8 cellular contexts compared by ENCODE assay signal in genomic region chr15:66504563-66505429, GRCh38. TPM values are rescaled to one million over a fixed set of nuclear protein-coding genes. Genes with fewer than 3 reads are reported as not detected.
DNase-seq lines count a peak whose midpoint lies in the region; ATAC-seq and TF ChIP-seq lines count a peak whose summit lies in the region.

Gene RPL4, minus strand, starts transcription at chr15:66504855. Its CDS starts 65 bp downstream, at chr15:66504790.
Gene ZWILCH, plus strand, starts transcription at chr15:66505326. Its CDS starts 13 bp downstream, at chr15:66505339.

- CTCF ChIA-PET in AG04449 (lab: Yijun Ruan, JAX): interaction anchor here (0.8 to 2.9 kb wide), 5 partner anchors 7 to 119 kb away, joined by 3 to 34 read pairs (median 3); partner anchors contain the start of gene SNAPC5
- CTCF ChIA-PET in activated CD4-positive, alpha-beta T cell treated with anti-CD3 and anti-CD28 coated beads for 36 hours (lab: Charles Lee): interaction anchor here (0.7 to 2.8 kb wide), 5 partner anchors 7 to 438 kb away, joined by 3 to 15 read pairs (median 6); partner anchors contain the start of genes MAP2K1 and SNAPC5

- H3K9me3 Mint-ChIP-seq in activated CD4-positive, alpha-beta T cell treated with anti-CD3 and anti-CD28 coated beads for 36 hours (ENCODE audit: low read depth): no peaks in the 10 kb centered on the region

- peak within 1 kb of the TSS; percentile 88 for H3K4me3 Mint-ChIP-seq in activated CD4-positive, alpha-beta T cell treated with anti-CD3 and anti-CD28 coated beads for 36 hours

- peaks cover 56% of the 10 kb centered on the region for H3K4me1 Mint-ChIP-seq in activated CD4-positive, alpha-beta T cell treated with anti-CD3 and anti-CD28 coated beads for 36 hours

- H3K27ac Mint-ChIP-seq in activated CD4-positive, alpha-beta T cell treated with anti-CD3 and anti-CD28 coated beads for 36 hours: peak within 1 kb of the TSS; percentile 98

- H3K36me3 Mint-ChIP-seq in activated CD4-positive, alpha-beta T cell treated with anti-CD3 and anti-CD28 coated beads for 36 hours (ENCODE audit: low read depth): peaks cover 54% of the 10 kb centered on the region

- POLR2A ChIA-PET in AG04449 (lab: Yijun Ruan, JAX): interaction anchor here (0.7 to 1.0 kb wide), 4 partner anchors 13 to 369 kb away, joined by 3 to 4 read pairs (median 4); partner anchors contain the start of gene TIPIN
- POLR2A ChIA-PET in activated CD4-positive, alpha-beta T cell treated with anti-CD3 and anti-CD28 coated beads for 36 hours (lab: Charles Lee): interaction anchor here (0.6 to 0.8 kb wide), 2 partner anchors 10 to 742 kb away, joined by 3 read pairs; no protein-coding TSS in a partner anchor

- H3K4me3 ChIP-seq in AG04449 (ENCODE audit: low read depth, low read length): peak within 1 kb of the TSS; percentile 98

- DNase-seq in AG04449 (ENCODE audit: low read depth, low spot score) (no peak), NCI-H446 treated with DMSO at 0.1 percent for 48 hours (lab: John Stamatoyannopoulos, UW) (peak; percentile 68), kidney tubule cell (ENCODE audit: low spot score) (peak; percentile 94)
- DNase-seq in activated CD4-positive, alpha-beta T cell treated with anti-CD3 and anti-CD28 coated beads for 36 hours: peak; percentile 85
- peak; percentile 64 to 73 for DNase-seq in stimulated activated CD4-positive, alpha-beta T cell treated with anti-CD3 and anti-CD28 coated beads, Interleukin-1b, Interleukin-23, amount 100 ng/mL, for 4 hours (ENCODE audit: low read depth in 2 of 2)

- intact Hi-C loops in activated CD4-positive, alpha-beta T cell treated with anti-CD3 and anti-CD28 coated beads for 36 hours (cut with DNase I, micrococcal nuclease): loop anchor here (1.0 to 10.0 kb wide), 12 partner anchors 7 to 1320 kb away; partner anchors contain the start of genes MAP2K1 (in 2 of the 2), SNAPC5 (in 2 of the 2), TIPIN (in 2 of the 2) and CLPX (in 1 of the 2)

- no peaks in the 10 kb centered on the region for H3K27me3 Mint-ChIP-seq in activated CD4-positive, alpha-beta T cell treated with anti-CD3 and anti-CD28 coated beads for 36 hours

- H3K27ac ChIP-seq in cingulate gyrus (ENCODE audit: low read depth, low read length): peak within 1 kb of the TSS; percentile 95

- ATAC-seq in GM18868 (IDR thresholded peaks at IDR 0.05; ENCODE audit: unreplicated experiment) (peak; percentile 76), HG03108 (IDR thresholded peaks at IDR 0.05; ENCODE audit: unreplicated experiment) (peak; percentile 76)
- peak; percentile 89 for ATAC-seq in activated CD4-positive, alpha-beta T cell treated with anti-CD3 and anti-CD28 coated beads for 36 hours

- no peak for TF ChIP-seq CTCF in AG04449 (IDR thresholded peaks at IDR 0.05; ENCODE audit: insufficient read depth, low read length, missing control alignments)

RNA-seq across cellular contexts. Expression of gene RPL4, which starts in this region (rescaled TPM):
- 1,000 to 10,000 TPM; 4,227 to 4,959 TPM for total RNA-seq in activated CD4-positive, alpha-beta T cell treated with anti-CD3 and anti-CD28 coated beads for 36 hours

RNA-seq across cellular contexts. Expression of gene ZWILCH, which starts in this region (rescaled TPM):
- 10 to 100 TPM; 27.4 to 31.1 TPM for total RNA-seq in activated CD4-positive, alpha-beta T cell treated with anti-CD3 and anti-CD28 coated beads for 36 hours
